In the genomic region with DNA sequence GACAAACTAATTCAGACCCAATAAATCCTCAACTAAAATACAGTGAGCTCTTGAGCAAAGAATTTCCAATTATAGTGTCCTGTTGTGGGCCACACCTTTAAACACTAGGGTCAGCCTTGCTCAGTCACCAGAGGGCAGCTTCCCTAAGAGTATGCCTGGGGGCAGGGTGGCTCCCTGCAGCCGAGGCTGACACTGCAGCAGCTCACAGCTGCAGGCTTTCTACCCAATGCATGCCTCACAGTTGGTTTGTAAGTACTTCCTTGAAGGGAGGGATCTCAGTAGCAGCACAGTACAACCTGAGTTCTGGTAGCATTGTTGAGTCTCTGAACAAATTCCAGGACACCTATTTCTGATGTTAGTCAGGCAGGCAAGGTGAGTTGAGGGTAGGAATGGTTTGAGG, we compare ENCODE assay signal across 12 cellular contexts.
A peak's percentile ranks its signal among the peaks of the same experiment; 100 is the strongest.
DNase-seq lines count a peak whose midpoint lies in the region; ATAC-seq and TF ChIP-seq lines count a peak whose summit lies in the region.
"Had no signal": no experiment of that assay in that cellular context is flagged by ENCODE, and none has a peak within 500 bp of the region (broad histone marks: within the 10 kb centered on the region; RNA-seq: fewer than 3 reads in every experiment).

No MANE protein-coding gene starts in this region.

- ATAC-seq in GM23338 (peak; percentile 100), GM21526 (IDR thresholded peaks at IDR 0.05; ENCODE audit: low FRiP score, unreplicated experiment) (no peak)
- ATAC-seq: activated CD4-positive, CD25-positive, alpha-beta regulatory T cell treated with anti-CD3 and anti-CD28 coated beads, Interleukin-2, amount 50 U/mL, for 24 hours; Panc1 had no signal

- no peaks in the 10 kb centered on the region for H3K27me3 Mint-ChIP-seq in GM23338 (ENCODE audit: insufficient read depth, low read depth, poor library complexity)

- peaks cover 17% of the 10 kb centered on the region; the same call in 1 of the 2 replicates for H3K4me1 ChIP-seq in GM23338 (ENCODE audit: insufficient read depth)

- H2AFZ ChIP-seq in GM23338 = no peak overlapping the region

- no peak overlapping the region for H3K4me3 ChIP-seq in GM23338
- H3K4me3 ChIP-seq: skin epidermis had no signal

- peak overlapping the region; percentile 43 for H3K27ac Mint-ChIP-seq in GM23338

- H3K27me3 ChIP-seq in GM23338 (ENCODE audit: insufficient read depth) = no peaks in the 10 kb centered on the region

- peak; percentile 80 for DNase-seq in GM23338 (ENCODE audit: low spot score)
- DNase-seq in SW480 (ENCODE audit: low spot score) = peak; percentile 6
- DNase-seq in iPS-NIHi7 (ENCODE audit: extremely low spot score) = peak; percentile 63
- DNase-seq in foreskin melanocyte = no peak
- no peak for DNase-seq in GOT3 (lab: John Stamatoyannopoulos, UW)
- no peak for DNase-seq in stimulated activated CD4-positive, alpha-beta T cell treated with anti-CD3 and anti-CD28 coated beads, Interleukin-4, amount 100 ng/mL, for 24 hours
- DNase-seq: NCI-H1092 had no signal

- TF ChIP-seq CTCF in 22Rv1 (IDR thresholded peaks at IDR 0.05) (0 out of 2 replicates have a peak, but pooled peaks have one; percentile 11), GM23338 (conservative IDR thresholded peaks at IDR 0.05; ENCODE audit: low read depth in 2 of 2) (peak; percentile 29 to 63)

- H3K9me3 Mint-ChIP-seq in GM23338 = peaks cover 11% of the 10 kb centered on the region

- peaks cover 7% of the 10 kb centered on the region; the same call in 2 of the 3 replicates for H3K36me3 Mint-ChIP-seq in GM23338 (ENCODE audit: low read depth)

- H3K27ac ChIP-seq in 22Rv1 (peak overlapping the region; percentile 54), GM23338 (ENCODE audit: low read depth) (no peak overlapping the region)
- H3K27ac ChIP-seq: skin epidermis had no signal

- H3K9me2 ChIP-seq in GM23338 (ENCODE audit: insufficient read depth) = no peaks in the 10 kb centered on the region

- H3K79me2 ChIP-seq in GM23338 (replicated peaks; ENCODE audit: insufficient read depth) = no peaks in the 10 kb centered on the region

- H4K20me1 ChIP-seq in GM23338 (replicated peaks; ENCODE audit: insufficient read depth) = no peaks in the 10 kb centered on the region

- H3K4me1 Mint-ChIP-seq in GM23338 = peaks cover 26% of the 10 kb centered on the region

- H3F3A ChIP-seq in GM23338 (replicated peaks; ENCODE audit: low read depth) = no peaks in the 10 kb centered on the region

- no peak overlapping the region for H3K4me3 Mint-ChIP-seq in GM23338

- H3K36me3 ChIP-seq in GM23338 (ENCODE audit: insufficient read depth) = no peaks in the 10 kb centered on the region

- peak overlapping the region; percentile 8; the same call in 1 of the 2 replicates for H3K4me2 ChIP-seq in GM23338

TF ChIP-seq in GM23338, 12 proteins besides CTCF, POLR2A, EP300 and RAD21:
- TF ChIP-seq ZNF462 (CRISPR knock-in tag; IDR thresholded peaks at IDR 0.05) (peak; percentile 90), CREB1 (CRISPR knock-in tag; IDR thresholded peaks at IDR 0.05; ENCODE audit: low read depth) (no peak)

Comparison
In these comparisons a context has a peak if more than half of its experiments do, and no peak if none do; other contexts are left out.
1. DNase-seq: peak in GM23338 (single experiment), SW480 (single experiment) and iPS-NIHi7 (single experiment); none in foreskin melanocyte (single experiment), GOT3 (single experiment) and stimulated activated CD4-positive, alpha-beta T cell treated with anti-CD3 and anti-CD28 coated beads, Interleukin-4, amount 100 ng/mL, for 24 hours (single experiment).